In genomic region chr17:41733348-41734138, GRCh38 we compare ENCODE assay signal across 1 cellular context.
TF ChIP-seq lines count a peak whose summit lies in the region.

No MANE protein-coding gene starts in this region.

TF ChIP-seq in HEK293, 187 proteins besides CTCF, POLR2A, EP300 and RAD21 (continued from another document):
- TF ChIP-seq, protein P1, sequence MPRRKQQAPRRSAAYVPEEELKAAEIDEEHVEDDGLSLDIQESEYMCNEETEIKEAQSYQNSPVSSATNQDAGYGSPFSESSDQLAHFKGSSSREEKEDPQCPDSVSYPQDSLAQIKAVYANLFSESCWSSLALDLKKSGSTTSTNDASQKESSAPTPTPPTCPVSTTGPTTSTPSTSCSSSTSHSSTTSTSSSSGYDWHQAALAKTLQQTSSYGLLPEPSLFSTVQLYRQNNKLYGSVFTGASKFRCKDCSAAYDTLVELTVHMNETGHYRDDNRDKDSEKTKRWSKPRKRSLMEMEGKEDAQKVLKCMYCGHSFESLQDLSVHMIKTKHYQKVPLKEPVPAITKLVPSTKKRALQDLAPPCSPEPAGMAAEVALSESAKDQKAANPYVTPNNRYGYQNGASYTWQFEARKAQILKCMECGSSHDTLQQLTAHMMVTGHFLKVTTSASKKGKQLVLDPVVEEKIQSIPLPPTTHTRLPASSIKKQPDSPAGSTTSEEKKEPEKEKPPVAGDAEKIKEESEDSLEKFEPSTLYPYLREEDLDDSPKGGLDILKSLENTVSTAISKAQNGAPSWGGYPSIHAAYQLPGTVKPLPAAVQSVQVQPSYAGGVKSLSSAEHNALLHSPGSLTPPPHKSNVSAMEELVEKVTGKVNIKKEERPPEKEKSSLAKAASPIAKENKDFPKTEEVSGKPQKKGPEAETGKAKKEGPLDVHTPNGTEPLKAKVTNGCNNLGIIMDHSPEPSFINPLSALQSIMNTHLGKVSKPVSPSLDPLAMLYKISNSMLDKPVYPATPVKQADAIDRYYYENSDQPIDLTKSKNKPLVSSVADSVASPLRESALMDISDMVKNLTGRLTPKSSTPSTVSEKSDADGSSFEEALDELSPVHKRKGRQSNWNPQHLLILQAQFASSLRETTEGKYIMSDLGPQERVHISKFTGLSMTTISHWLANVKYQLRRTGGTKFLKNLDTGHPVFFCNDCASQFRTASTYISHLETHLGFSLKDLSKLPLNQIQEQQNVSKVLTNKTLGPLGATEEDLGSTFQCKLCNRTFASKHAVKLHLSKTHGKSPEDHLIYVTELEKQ (tag by site-specific recombination; IDR thresholded peaks at IDR 0.05; ENCODE audit: borderline replicate concordance) = no peak
- TF ChIP-seq ZNF677 (tag by site-specific recombination; IDR thresholded peaks at IDR 0.05) = no peak
- no peak for TF ChIP-seq ZSCAN5A (tag by site-specific recombination; IDR thresholded peaks at IDR 0.05)
- TF ChIP-seq ZNF629 (tag by site-specific recombination; IDR thresholded peaks at IDR 0.05) = no peak
- TF ChIP-seq ZNF433 (tag by site-specific recombination; IDR thresholded peaks at IDR 0.05; ENCODE audit: low read depth) = no peak
- TF ChIP-seq KLF7 (tag by site-specific recombination; IDR thresholded peaks at IDR 0.05; ENCODE audit: borderline replicate concordance) = no peak
